In genomic region chr3:148957586-148957985, GRCh38 we compare ENCODE assay signal across 8 cellular contexts. TPM values are rescaled to one million over a fixed set of nuclear protein-coding genes. Genes with fewer than 3 reads are reported as not detected.
DNase-seq lines count a peak whose midpoint lies in the region; ATAC-seq, FAIRE-seq and TF ChIP-seq lines count a peak whose summit lies in the region.

No MANE protein-coding gene starts in this region.

- DNase-seq in Calu3 (peak; percentile 43), NB4 (ENCODE audit: low read depth) (peak; percentile 86), epithelial cell of esophagus (ENCODE audit: low read depth) (no peak), DMS114 treated with DMSO at 0.1 percent for 48 hours (lab: John Stamatoyannopoulos, UW; ENCODE audit: unreplicated experiment) (no peak), GM19239 (ENCODE audit: insufficient read length, low spot score) (no peak)
- no peak for DNase-seq in activated CD4-positive, CD25-positive, alpha-beta regulatory T cell treated with anti-CD3 and anti-CD28 coated beads, Interleukin-2, amount 50 U/mL, for 72 hours
- DNase-seq in stimulated activated naive CD4-positive, alpha-beta T cell treated with Interleukin-2 at 50 U/mL for 16 hours (lab: John Stamatoyannopoulos, UW), result no peak

- no peak overlapping the region for H3K4me3 Mint-ChIP-seq in Calu3 (ENCODE audit: low read depth, unreplicated experiment)

- no TSS peak for BruUV-seq in Calu3 (replicated peaks; lab: Mats Ljungman, UMichigan)

- H3K9me3 Mint-ChIP-seq in Calu3 (ENCODE audit: low read depth, unreplicated experiment), result no peaks in the 10 kb centered on the region

- intact Hi-C loops in Calu3 (cut with micrococcal nuclease; ENCODE audit: unreplicated experiment), result no loop called here

- ATAC-seq in GM19351 (IDR thresholded peaks at IDR 0.05; ENCODE audit: unreplicated experiment), result peak; percentile 62

- no peak overlapping the region for H3K27ac Mint-ChIP-seq in Calu3 (ENCODE audit: unreplicated experiment)

- H3K4me3 ChIP-seq in NB4 (ENCODE audit: low read depth, low read length), result no peak overlapping the region
- H3K4me3 ChIP-seq in epithelial cell of esophagus (ENCODE audit: low read length), result no peak overlapping the region

- TF ChIP-seq CTCF in Calu3 (IDR thresholded peaks at IDR 0.05; ENCODE audit: unreplicated experiment) (peak; percentile 46), NB4 (IDR thresholded peaks at IDR 0.05; ENCODE audit: low read depth, low read length) (peak; percentile 82), epithelial cell of esophagus (IDR thresholded peaks at IDR 0.05; ENCODE audit: insufficient read depth, low read depth, low read length, missing control alignments) (peak; percentile 11)

- H3K4me1 Mint-ChIP-seq in Calu3 (ENCODE audit: low read depth, unreplicated experiment), result peaks cover 11% of the 10 kb centered on the region

- H3K27me3 Mint-ChIP-seq in Calu3 (ENCODE audit: unreplicated experiment), result peaks cover 20% of the 10 kb centered on the region

- CTCF ChIA-PET in Calu3 (lab: Charles Lee), result interaction anchor here (0.6 to 1.3 kb wide), 3 partner anchors 18 to 746 kb away, joined by 3 to 4 read pairs (median 3); no protein-coding TSS in a partner anchor

- FAIRE-seq in GM19239 (lab: Jason Lieb, UNC), result no peak

- no peak for TF ChIP-seq POLR2A in NB4 (IDR thresholded peaks at IDR 0.05; ENCODE audit: extremely low read depth, insufficient read length)

- H3K36me3 Mint-ChIP-seq in Calu3 (ENCODE audit: insufficient read depth, unreplicated experiment), result no peaks in the 10 kb centered on the region

RNA-seq across cellular contexts. Expression of gene GYG1, which starts 33.8 kb away (rescaled TPM):
- 46.7 and 49.2 TPM in 2 replicates for total RNA-seq in Calu3 (2022)

Comparison
In these comparisons a context has a peak if more than half of its experiments do, and no peak if none do; other contexts are left out.
1. DNase-seq: peak in Calu3 (single experiment) and NB4 (single experiment); none in epithelial cell of esophagus (single experiment), DMS114 treated with DMSO at 0.1 percent for 48 hours (single experiment), activated CD4-positive, CD25-positive, alpha-beta regulatory T cell treated with anti-CD3 and anti-CD28 coated beads, Interleukin-2, amount 50 U/mL, for 72 hours (single experiment), GM19239 (single experiment) and stimulated activated naive CD4-positive, alpha-beta T cell treated with Interleukin-2 at 50 U/mL for 16 hours (single experiment).
2. CTCF ChIP-seq: peak in every context shown above with its lines; median percentile 82 in NB4; 46 in Calu3; 11 in epithelial cell of esophagus.